Comparison of ENCODE assay signal across 10 cellular contexts in genomic region chr19:40274585-40275544, GRCh38. TPM values are rescaled to one million over a fixed set of nuclear protein-coding genes. Genes with fewer than 3 reads are reported as not detected.
DNase-seq lines count a peak whose midpoint lies in the region; ATAC-seq and FAIRE-seq lines count a peak whose summit lies in the region.
"Had no signal": no experiment of that assay in that cellular context is flagged by ENCODE, and none has a peak within 500 bp of the region (broad histone marks: within the 10 kb centered on the region; RNA-seq: fewer than 3 reads in every experiment).

No MANE protein-coding gene starts in this region.

- intact Hi-C loops in activated CD4-positive, alpha-beta memory T cell treated with anti-CD3 and anti-CD28 coated beads for 36 hours (cut with micrococcal nuclease) = no loop called here

- no peaks in the 10 kb centered on the region for H3K4me1 ChIP-seq in HAP-1

- H3K4me1 Mint-ChIP-seq in activated CD4-positive, alpha-beta memory T cell treated with anti-CD3 and anti-CD28 coated beads for 36 hours (ENCODE audit: low read depth) = peaks cover 56% of the 10 kb centered on the region
- peaks cover 72 to 85% of the 10 kb centered on the region in 2 donors for H3K4me1 Mint-ChIP-seq in immature natural killer cell

- H3K36me3 ChIP-seq in HAP-1 (replicated peaks) = peaks cover 5% of the 10 kb centered on the region; the same call in 1 of the 2 replicates
- H3K36me3 ChIP-seq: adrenal gland had no signal

- H3K27me3 ChIP-seq in HAP-1 (ENCODE audit: low read depth) = no peaks in the 10 kb centered on the region
- H3K27me3 ChIP-seq: adrenal gland had no signal

- no peaks in the 10 kb centered on the region for H3K27me3 Mint-ChIP-seq in activated CD4-positive, alpha-beta memory T cell treated with anti-CD3 and anti-CD28 coated beads for 36 hours
- peaks cover 0 to 6% (median under 1%) of the 10 kb centered on the region in 3 donors for H3K27me3 Mint-ChIP-seq in immature natural killer cell (ENCODE audit: low read depth in 3 of 3)

- H3K9me3 Mint-ChIP-seq in activated CD4-positive, alpha-beta memory T cell treated with anti-CD3 and anti-CD28 coated beads for 36 hours = no peaks in the 10 kb centered on the region
- no peaks in the 10 kb centered on the region for H3K9me3 Mint-ChIP-seq in immature natural killer cell

- CTCF ChIA-PET in activated CD4-positive, alpha-beta memory T cell treated with anti-CD3 and anti-CD28 coated beads for 36 hours (lab: Charles Lee) = interaction anchor here (1.6 kb wide), 1 partner anchor 135 kb away, joined by 7 read pairs; no protein-coding TSS in a partner anchor

- peak; percentile 26 for DNase-seq in stimulated activated CD4-positive, alpha-beta T cell treated with anti-CD3 and anti-CD28 coated beads, Interleukin-1b, Interleukin-23, amount 100 ng/mL, for 48 hours
- DNase-seq in stimulated activated CD4-positive, alpha-beta T cell treated with anti-CD3 and anti-CD28 coated beads, Interleukin-2, amount 100 ng/mL, for 48 hours = no peak
- peak; percentile 54 for DNase-seq in activated CD4-positive, alpha-beta memory T cell treated with anti-CD3 and anti-CD28 coated beads for 36 hours
- DNase-seq in immature natural killer cell = peak in 1 of 3 donors; percentile 9
- no peak for DNase-seq in HTR-8/SVneo (ENCODE audit: insufficient read length, low spot score)
- no peak for DNase-seq in midbrain (lab: John Stamatoyannopoulos, UW)
- DNase-seq in HAP-1 (ENCODE audit: low spot score in 2 of 2) = no peak
- DNase-seq: NCI-H1105 treated with DMSO at 0.1 percent for 48 hours had no signal

- no peak overlapping the region for H3K4me3 Mint-ChIP-seq in activated CD4-positive, alpha-beta memory T cell treated with anti-CD3 and anti-CD28 coated beads for 36 hours
- peak overlapping the region; percentile 38 to 77 (median 45) for H3K4me3 Mint-ChIP-seq in immature natural killer cell

- H3K36me3 Mint-ChIP-seq in activated CD4-positive, alpha-beta memory T cell treated with anti-CD3 and anti-CD28 coated beads for 36 hours = no peaks in the 10 kb centered on the region
- H3K36me3 Mint-ChIP-seq in immature natural killer cell = peaks cover 0 to 1% (median 0%) of the 10 kb centered on the region in 3 donors

- ATAC-seq in HG03442 (IDR thresholded peaks at IDR 0.05; ENCODE audit: unreplicated experiment) = no peak

- H3K9me3 ChIP-seq in HAP-1 = no peaks in the 10 kb centered on the region
- H3K9me3 ChIP-seq: adrenal gland had no signal

- no peak overlapping the region for H3K4me3 ChIP-seq in HAP-1
- H3K4me3 ChIP-seq: adrenal gland had no signal

- in situ Hi-C loops in HAP-1 (cut with MboI; ENCODE audit: low sequenced_read_pairs) = no loop called here

- no peak for FAIRE-seq in HTR-8/SVneo (lab: Jason Lieb, UNC)

- peak overlapping the region; percentile 25 for H3K27ac Mint-ChIP-seq in activated CD4-positive, alpha-beta memory T cell treated with anti-CD3 and anti-CD28 coated beads for 36 hours
- peak overlapping the region; percentile 29 to 87 (median 66) for H3K27ac Mint-ChIP-seq in immature natural killer cell

- POLR2A ChIA-PET in activated CD4-positive, alpha-beta memory T cell treated with anti-CD3 and anti-CD28 coated beads for 36 hours (lab: Charles Lee) = no interaction called here

RNA-seq across cellular contexts. Expression of gene AKT2, which starts 10.3 kb away (rescaled TPM):
- total RNA-seq in activated CD4-positive, alpha-beta memory T cell treated with anti-CD3 and anti-CD28 coated beads for 36 hours = 100 to 1,000 TPM; 126 to 127 TPM
- 10 to 100 TPM; 32.7 to 47.6 (median 34.4) TPM for polyA plus RNA-seq in immature natural killer cell

RNA-seq across cellular contexts. Expression of gene CCNP, which starts 48.4 kb away (rescaled TPM):
- total RNA-seq in activated CD4-positive, alpha-beta memory T cell treated with anti-CD3 and anti-CD28 coated beads for 36 hours = not detected
- polyA plus RNA-seq in immature natural killer cell = not detected

RNA-seq across cellular contexts. Expression of gene TTC9B, which starts 56.7 kb away (rescaled TPM):
- not detected for total RNA-seq in activated CD4-positive, alpha-beta memory T cell treated with anti-CD3 and anti-CD28 coated beads for 36 hours
- polyA plus RNA-seq in immature natural killer cell = not detected

Comparison
In these comparisons a context has a peak if more than half of its experiments do, and no peak if none do; other contexts are left out.
1. DNase-seq: peak in stimulated activated CD4-positive, alpha-beta T cell treated with anti-CD3 and anti-CD28 coated beads, Interleukin-1b, Interleukin-23, amount 100 ng/mL, for 48 hours (single experiment) and activated CD4-positive, alpha-beta memory T cell treated with anti-CD3 and anti-CD28 coated beads for 36 hours (single experiment); none in stimulated activated CD4-positive, alpha-beta T cell treated with anti-CD3 and anti-CD28 coated beads, Interleukin-2, amount 100 ng/mL, for 48 hours (0 of 2), HTR-8/SVneo (single experiment), midbrain (single experiment) and HAP-1 (0 of 2).